ENCODE assay signal across 18 cellular contexts in genomic region chr21:38823737-38824123, GRCh38. TPM values are rescaled to one million over a fixed set of nuclear protein-coding genes. Genes with fewer than 3 reads are reported as not detected.
DNase-seq lines count a peak whose midpoint lies in the region; ATAC-seq, FAIRE-seq and TF ChIP-seq lines count a peak whose summit lies in the region.
"Had no signal": no experiment of that assay in that cellular context is flagged by ENCODE, and none has a peak within 500 bp of the region (broad histone marks: within the 10 kb centered on the region; RNA-seq: fewer than 3 reads in every experiment).

No MANE protein-coding gene starts in this region.

- H3K36me3 ChIP-seq in SK-N-MC (ENCODE audit: insufficient read depth, low read length) (peaks cover 64% of the 10 kb centered on the region), endothelial cell of umbilical vein (ENCODE audit: control insufficient read depth in 2 of 2, extremely low read depth in 1 of 2, insufficient read depth in 2 of 2, low read length in 2 of 2) (peaks cover 39 to 45% of the 10 kb centered on the region in 2 experiments), mucosa of rectum (ENCODE audit: control insufficient read depth in 2 of 2, insufficient read depth in 2 of 2, low read length in 2 of 2) (peaks cover 44 to 60% of the 10 kb centered on the region in 2 donors), upper lobe of left lung (peaks cover 30 to 59% (median 49%) of the 10 kb centered on the region in 4 donors)

- CTCF ChIA-PET in endothelial cell of umbilical vein (lab: Charles Lee), result interaction anchor here (1.0 to 1.5 kb wide), 4 partner anchors 13 to 302 kb away, joined by 3 to 5 read pairs (median 4); no protein-coding TSS in a partner anchor
- CTCF ChIA-PET in activated CD4-positive, alpha-beta memory T cell treated with anti-CD3 and anti-CD28 coated beads for 36 hours (lab: Charles Lee), result no interaction called here

- no peaks in the 10 kb centered on the region for H3K4me1 Mint-ChIP-seq in activated CD4-positive, alpha-beta memory T cell treated with anti-CD3 and anti-CD28 coated beads for 36 hours (ENCODE audit: low read depth)

- no peak overlapping the region for H3K9ac ChIP-seq in SK-N-MC (ENCODE audit: insufficient read length)
- H3K9ac ChIP-seq in endothelial cell of umbilical vein (replicated peaks; ENCODE audit: extremely low read depth, insufficient read depth, low read length), result peak overlapping the region; percentile 8
- peak overlapping the region in 1 of 2 donors; percentile 54 for H3K9ac ChIP-seq in mucosa of rectum (ENCODE audit: low read depth in 1 of 2, low read length in 2 of 2)

- TF ChIP-seq POLR2A in endothelial cell of umbilical vein (IDR thresholded peaks at IDR 0.05; ENCODE audit: low read depth, low read length) (no peak), upper lobe of left lung (IDR thresholded peaks at IDR 0.05) (no peak)

- H4K20me1 ChIP-seq in endothelial cell of umbilical vein (replicated peaks; ENCODE audit: control insufficient read depth, extremely low read depth, insufficient read depth, low read length), result no peaks in the 10 kb centered on the region

- dilution Hi-C loops in endothelial cell of umbilical vein (cut with MboI; ENCODE audit: extremely low pct_ligation_motif_present, low sequenced_read_pairs), result no loop called here

- no TSS peak for BruUV-seq in endothelial cell of umbilical vein (replicated peaks; lab: Mats Ljungman, UMichigan)

- no peak overlapping the region for H3K27ac Mint-ChIP-seq in activated CD4-positive, alpha-beta memory T cell treated with anti-CD3 and anti-CD28 coated beads for 36 hours
- H3K27ac Mint-ChIP-seq: activated naive CD8-positive, alpha-beta T cell; natural killer cell treated with Interleukin-12 subunit alpha and Interleukin-12 subunit beta and Interleukin-15 and Interleukin-18, amount 100 ng/mL, for 72 hours had no signal

- no peaks in the 10 kb centered on the region for H3K79me2 ChIP-seq in endothelial cell of umbilical vein (ENCODE audit: control insufficient read depth, insufficient read depth, low read length)

- intact Hi-C loops in endothelial cell of umbilical vein (cut with micrococcal nuclease), result no loop called here
- intact Hi-C loops in activated CD4-positive, alpha-beta memory T cell treated with anti-CD3 and anti-CD28 coated beads for 36 hours (cut with micrococcal nuclease), result no loop called here

- H3K27me3 ChIP-seq in endothelial cell of umbilical vein (ENCODE audit: control insufficient read depth in 2 of 2, insufficient read depth in 2 of 2, low read length in 2 of 2) (no peaks in the 10 kb centered on the region), mucosa of rectum (ENCODE audit: control insufficient read depth in 2 of 2, insufficient read depth in 2 of 2, low read length in 2 of 2) (no peaks in the 10 kb centered on the region), upper lobe of left lung (no peaks in the 10 kb centered on the region)

- H3K9me3 ChIP-seq in SK-N-MC (ENCODE audit: low read depth, low read length) (no peaks in the 10 kb centered on the region), endothelial cell of umbilical vein (replicated peaks; ENCODE audit: control insufficient read depth, insufficient read depth, low read length) (no peaks in the 10 kb centered on the region), mucosa of rectum (ENCODE audit: control insufficient read depth in 2 of 2, low read length in 2 of 2) (no peaks in the 10 kb centered on the region), upper lobe of left lung (peaks cover 0 to 4% (median 0%) of the 10 kb centered on the region in 4 donors)

- peaks cover 56% of the 10 kb centered on the region for H3K36me3 Mint-ChIP-seq in activated CD4-positive, alpha-beta memory T cell treated with anti-CD3 and anti-CD28 coated beads for 36 hours

- POLR2A ChIA-PET in endothelial cell of umbilical vein (lab: Charles Lee), result no interaction called here
- POLR2A ChIA-PET in activated CD4-positive, alpha-beta memory T cell treated with anti-CD3 and anti-CD28 coated beads for 36 hours (lab: Charles Lee), result no interaction called here

- no peak for ATAC-seq in upper lobe of left lung (ENCODE audit: low FRiP score in 2 of 2)
- ATAC-seq: natural killer cell treated with Interleukin-12 subunit alpha and Interleukin-12 subunit beta and Interleukin-15 and Interleukin-18, amount 100 ng/mL, for 72 hours had no signal

- DNase-seq in SK-N-MC (ENCODE audit: low read depth, low spot score) (no peak), endothelial cell of umbilical vein (ENCODE audit: low read depth, low spot score) (peak; percentile 69), upper lobe of left lung (no peak), cerebellum (ENCODE audit: low spot score) (no peak), NCI-H1436 (lab: John Stamatoyannopoulos, UW) (no peak)
- no peak for DNase-seq in activated CD4-positive, alpha-beta memory T cell treated with anti-CD3 and anti-CD28 coated beads for 36 hours
- DNase-seq: activated CD4-positive, alpha-beta T cell treated with anti-CD3 and anti-CD28 coated beads for 4 hours; activated T-cell treated with anti-CD3 and anti-CD28 coated beads for 4 hours; DMS79; head of caudate nucleus; MV-4-11; NCI-H2081 treated with DMSO at 0.1 percent for 48 hours; retina; stimulated activated CD4-positive, alpha-beta T cell treated with anti-CD3 and anti-CD28 coated beads, Interleukin-4, amount 100 ng/mL, for 1 hour had no signal

- no peaks in the 10 kb centered on the region for H3K27me3 Mint-ChIP-seq in activated CD4-positive, alpha-beta memory T cell treated with anti-CD3 and anti-CD28 coated beads for 36 hours
- H3K27me3 Mint-ChIP-seq: activated naive CD8-positive, alpha-beta T cell; natural killer cell treated with Interleukin-12 subunit alpha and Interleukin-12 subunit beta and Interleukin-15 and Interleukin-18, amount 100 ng/mL, for 72 hours had no signal

- H3K4me3 ChIP-seq in SK-N-MC (no peak overlapping the region; the same call in 1 of the 2 replicates), endothelial cell of umbilical vein (replicated peaks in 1 of 3; ENCODE audit: insufficient read depth in 1 of 3, low read depth in 1 of 3, low read length in 3 of 3) (peak overlapping the region in 1 of 3 experiments; percentile 3), mucosa of rectum (ENCODE audit: low read length in 2 of 2) (no peak overlapping the region), upper lobe of left lung (no peak overlapping the region)

- no peak overlapping the region for H2AFZ ChIP-seq in endothelial cell of umbilical vein (ENCODE audit: low read depth, low read length)

- no peaks in the 10 kb centered on the region for H3K9me1 ChIP-seq in endothelial cell of umbilical vein (replicated peaks; ENCODE audit: control insufficient read depth, extremely low read depth, insufficient read depth, low read length)

- H3K27ac ChIP-seq in SK-N-MC (peak overlapping the region; percentile 89), endothelial cell of umbilical vein (ENCODE audit: insufficient read depth, low read depth, low read length) (peak overlapping the region; percentile 36), mucosa of rectum (ENCODE audit: low read depth in 2 of 2, low read length in 2 of 2) (peak overlapping the region; percentile 78 to 86), upper lobe of left lung (peak overlapping the region; percentile 72 to 84 (median 82))

- FAIRE-seq in endothelial cell of umbilical vein (lab: Jason Lieb, UNC), result no peak

- H3K4me1 ChIP-seq in endothelial cell of umbilical vein (ENCODE audit: control insufficient read depth, extremely low read depth, insufficient read depth, low read length), result peaks cover 19% of the 10 kb centered on the region
- peaks cover 45 to 62% of the 10 kb centered on the region in 2 donors for H3K4me1 ChIP-seq in mucosa of rectum (ENCODE audit: control insufficient read depth in 2 of 2, insufficient read depth in 2 of 2, low read length in 2 of 2)
- H3K4me1 ChIP-seq in upper lobe of left lung, result peaks cover 57 to 64% (median 60%) of the 10 kb centered on the region in 4 donors

- peaks cover 13% of the 10 kb centered on the region for H3K9me3 Mint-ChIP-seq in activated CD4-positive, alpha-beta memory T cell treated with anti-CD3 and anti-CD28 coated beads for 36 hours
- H3K9me3 Mint-ChIP-seq: natural killer cell treated with Interleukin-12 subunit alpha and Interleukin-12 subunit beta and Interleukin-15 and Interleukin-18, amount 100 ng/mL, for 72 hours had no signal

- WGBS in upper lobe of left lung, 2 donors, result 41 to 45% methylated on average over 3 of the region's 3 CpGs

- TF ChIP-seq EP300 in upper lobe of left lung (IDR thresholded peaks at IDR 0.05), result no peak

- H3K4me3 Mint-ChIP-seq in activated CD4-positive, alpha-beta memory T cell treated with anti-CD3 and anti-CD28 coated beads for 36 hours, result no peak overlapping the region
- H3K4me3 Mint-ChIP-seq: activated naive CD8-positive, alpha-beta T cell; CD14-positive monocyte; natural killer cell treated with Interleukin-12 subunit alpha and Interleukin-12 subunit beta and Interleukin-15 and Interleukin-18, amount 100 ng/mL, for 72 hours had no signal

- TF ChIP-seq CTCF in endothelial cell of umbilical vein (IDR thresholded peaks at IDR 0.05; ENCODE audit: extremely low read depth in 1 of 2, insufficient read depth in 1 of 2, low read depth in 1 of 2, low read length in 2 of 2), result no peak
- no peak for TF ChIP-seq CTCF in upper lobe of left lung (IDR thresholded peaks at IDR 0.05)

- peak overlapping the region; percentile 58 for H3K4me2 ChIP-seq in endothelial cell of umbilical vein (ENCODE audit: insufficient read depth, low read length)

TF ChIP-seq in endothelial cell of umbilical vein, 7 proteins besides CTCF, POLR2A, EP300 and RAD21 (continues in another document):
- TF ChIP-seq MAX (IDR thresholded peaks at IDR 0.05; ENCODE audit: insufficient read depth, insufficient read length) (no peak), JUN (IDR thresholded peaks at IDR 0.05; ENCODE audit: borderline replicate concordance, insufficient read depth, insufficient read length, low read depth) (no peak), POLR2AphosphoS5 (IDR thresholded peaks at IDR 0.05; ENCODE audit: insufficient read depth, low read depth, low read length) (no peak)

RNA-seq across cellular contexts. Expression of gene ETS2, which starts 18.0 kb away (rescaled TPM):
- 42.1 and 54.5 TPM in 2 replicates for total RNA-seq in endothelial cell of umbilical vein
- 14.3 and 16.3 TPM in 2 replicates for polyA plus RNA-seq in endothelial cell of umbilical vein
- polyA plus RNA-seq in endothelial cell of umbilical vein (2011; cell fraction: cytosol; rRNA removed), result 19.5 and 21.1 TPM in 2 replicates
- polyA plus RNA-seq in endothelial cell of umbilical vein (2011; cell fraction: nucleus; rRNA removed), result 38.9 and 39.4 TPM in 2 replicates
- polyA plus RNA-seq in endothelial cell of umbilical vein (2012), result 21.6 and 28.1 TPM in 2 replicates
- 22.2 and 22.3 TPM in 2 replicates for polyA minus RNA-seq in endothelial cell of umbilical vein
- 22.4 TPM for polyA minus RNA-seq in endothelial cell of umbilical vein (2011; cell fraction: cytosol; rRNA and poly(A)+ RNA removed)
- polyA minus RNA-seq in endothelial cell of umbilical vein (2011; cell fraction: nucleus; rRNA and poly(A)+ RNA removed), result 17.9 and 19.1 TPM in 2 replicates
- total RNA-seq in upper lobe of left lung, result 100 to 1,000 TPM in 5 of 6 donors, 10 to 100 TPM in 1; 70.2 to 215 (median 143) TPM
- total RNA-seq in activated CD4-positive, alpha-beta memory T cell treated with anti-CD3 and anti-CD28 coated beads for 36 hours, result 10 to 100 TPM; 22.1 to 25.0 TPM
- 15.7 TPM for total RNA-seq in cerebellum

Comparison
In these comparisons a context has a peak if more than half of its experiments do, and no peak if none do; other contexts are left out.
1. H3K27ac ChIP-seq: peak in every context shown above with its lines; median percentile 89 in SK-N-MC; 82 in mucosa of rectum; 82 in upper lobe of left lung; 36 in endothelial cell of umbilical vein.